9 cellular contexts compared by ENCODE assay signal in the genomic region with DNA sequence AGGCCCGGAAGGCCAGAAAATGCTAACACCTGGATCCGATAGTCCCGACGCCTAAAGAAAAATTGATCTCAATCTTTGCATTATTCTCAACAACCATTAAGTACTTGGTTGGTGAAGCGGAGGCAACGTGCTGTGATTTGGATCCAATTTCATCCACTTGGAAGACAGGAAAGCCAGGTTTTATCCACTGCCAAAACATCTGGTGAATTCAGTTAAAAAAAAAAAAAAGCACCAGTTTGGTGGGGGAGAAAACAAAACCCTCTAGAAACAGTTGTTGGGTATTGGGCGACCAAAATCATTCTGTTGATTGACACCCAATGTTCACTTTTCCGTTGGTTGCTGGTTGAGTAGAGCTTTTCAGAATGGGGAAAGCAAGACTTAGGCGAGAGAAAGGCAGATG. TPM values are rescaled to one million over a fixed set of nuclear protein-coding genes. Genes with fewer than 3 reads are reported as not detected.
DNase-seq lines count a peak whose midpoint lies in the region; ATAC-seq, FAIRE-seq and TF ChIP-seq lines count a peak whose summit lies in the region.
"Had no signal": no experiment of that assay in that cellular context is flagged by ENCODE, and none has a peak within 500 bp of the region (broad histone marks: within the 10 kb centered on the region; RNA-seq: fewer than 3 reads in every experiment).

No MANE protein-coding gene starts in this region.

- no peak for TF ChIP-seq RAD21 in H1 (IDR thresholded peaks at IDR 0.05 in 1 of 2, conservative IDR thresholded peaks at IDR 0.05 in 1 of 2; ENCODE audit: low read depth in 2 of 2, low read length in 2 of 2)

- H3K79me2 ChIP-seq in H1 (ENCODE audit: control insufficient read depth in 1 of 2, insufficient read depth in 2 of 2, low read length in 2 of 2) = no peaks in the 10 kb centered on the region

- H3K4me3 ChIP-seq in Caco-2 (ENCODE audit: low read depth, low read length) (no peak overlapping the region), H1 (ENCODE audit: extremely low read depth in 1 of 4, insufficient read depth in 2 of 4, low read depth in 3 of 4, low read length in 4 of 4) (no peak overlapping the region), psoas muscle (peak overlapping the region; percentile 62)

- no peak overlapping the region for H3K18ac ChIP-seq in H1 (ENCODE audit: extremely low read depth, low read length)

- no peak overlapping the region for H2BK20ac ChIP-seq in H1 (ENCODE audit: low read length)

- H4K20me1 ChIP-seq in H1 (replicated peaks in 1 of 2; ENCODE audit: control insufficient read depth in 1 of 2, insufficient read depth in 2 of 2, low read length in 2 of 2) = no peaks in the 10 kb centered on the region

- H2BK12ac ChIP-seq in H1 (ENCODE audit: low read depth, low read length) = no peak overlapping the region

- H3K23ac ChIP-seq in H1 (ENCODE audit: insufficient read length) = no peak overlapping the region

- H3K4me2 ChIP-seq in H1 (ENCODE audit: insufficient read depth in 1 of 2, low read depth in 2 of 2, low read length in 2 of 2) = no peak overlapping the region

- DNase-seq in Caco-2 (no peak), NCI-H1105 treated with DMSO at 0.1 percent for 48 hours (lab: John Stamatoyannopoulos, UW) (peak; percentile 79), H1 (ENCODE audit: low read depth in 1 of 2, low spot score in 2 of 2) (no peak), psoas muscle (no peak), NCI-H2196 (lab: John Stamatoyannopoulos, UW; ENCODE audit: unreplicated experiment) (no peak), NCI-H2227 treated with DMSO at 0.1 percent for 48 hours (lab: John Stamatoyannopoulos, UW) (no peak)

- CTCF ChIA-PET in Caco-2 (lab: Charles Lee) (no interaction called here), H1 (lab: Charles Lee; ENCODE audit: partially characterized antibody) (interaction anchor here (0.7 kb wide), 1 partner anchor 34 kb away, joined by 4 read pairs; no protein-coding TSS in a partner anchor)

- H3K4ac ChIP-seq in H1 (replicated peaks; ENCODE audit: insufficient read length, low read depth, low read length) = no peak overlapping the region

- H4K5ac ChIP-seq in H1 (ENCODE audit: insufficient read length, low read depth, low read length) = no peak overlapping the region

- H2BK5ac ChIP-seq in H1 (ENCODE audit: low read depth, low read length) = no peak overlapping the region

- no peaks in the 10 kb centered on the region; the same call in 1 of the 2 replicates for H3K36me3 ChIP-seq in Caco-2 (ENCODE audit: control insufficient read depth, insufficient read depth, low read length)
- no peaks in the 10 kb centered on the region for H3K36me3 ChIP-seq in H1 (ENCODE audit: control insufficient read depth in 2 of 4, insufficient read depth in 4 of 4, low read length in 3 of 4)
- H3K36me3 ChIP-seq in psoas muscle (ENCODE audit: insufficient read depth in 1 of 2, low read depth in 1 of 2) = no peaks in the 10 kb centered on the region

- no peak overlapping the region for H3K9ac ChIP-seq in H1 (replicated peaks in 1 of 4; ENCODE audit: extremely low read depth in 1 of 4, low read depth in 3 of 4, low read length in 3 of 4)

- peak overlapping the region; percentile 34 for H3K27ac Mint-ChIP-seq in Caco-2 (ENCODE audit: unreplicated experiment)

- H3K56ac ChIP-seq in H1 (replicated peaks; ENCODE audit: insufficient read length, low read depth, low read length) = no peak overlapping the region

- no peak overlapping the region for H2BK15ac ChIP-seq in H1 (ENCODE audit: low read length)

- no peaks in the 10 kb centered on the region; the same call in 1 of the 2 replicates for H3K23me2 ChIP-seq in H1 (ENCODE audit: low read depth, low read length)

- no peak for TF ChIP-seq EP300 in H1 (IDR thresholded peaks at IDR 0.05; ENCODE audit: borderline replicate concordance in 1 of 2, low read depth in 2 of 2, low read length in 2 of 2)

- H3K9me3 Mint-ChIP-seq in Caco-2 (ENCODE audit: unreplicated experiment) = no peaks in the 10 kb centered on the region

- peaks cover 14% of the 10 kb centered on the region for H3K4me1 ChIP-seq in Caco-2
- peaks cover 0 to 3% (median under 1%) of the 10 kb centered on the region in 4 experiments; a peak in 3 of 7 replicates for H3K4me1 ChIP-seq in H1 (replicated peaks in 1 of 4; ENCODE audit: control insufficient read depth in 3 of 4, insufficient read depth in 4 of 4, low read length in 3 of 4)
- peaks cover 20% of the 10 kb centered on the region for H3K4me1 ChIP-seq in psoas muscle

- H3K9me3 ChIP-seq in Caco-2 (no peaks in the 10 kb centered on the region), H1 (ENCODE audit: insufficient read depth in 2 of 2, low read depth in 1 of 2, low read length in 1 of 2) (no peaks in the 10 kb centered on the region), psoas muscle (no peaks in the 10 kb centered on the region)

- H3K79me1 ChIP-seq in H1 (ENCODE audit: low read depth, low read length) = no peaks in the 10 kb centered on the region

- no peak for FAIRE-seq in H1 (lab: Jason Lieb, UNC)
- FAIRE-seq: G401.6 had no signal

- no peak overlapping the region for H3K14ac ChIP-seq in H1 (ENCODE audit: insufficient read length)

- peaks cover 21% of the 10 kb centered on the region for H3K4me1 Mint-ChIP-seq in Caco-2 (ENCODE audit: low read depth, unreplicated experiment)

- H3K27me3 Mint-ChIP-seq in Caco-2 (ENCODE audit: insufficient read depth, unreplicated experiment) = no peaks in the 10 kb centered on the region

- H3K27me3 ChIP-seq in Caco-2 (replicated peaks; ENCODE audit: control insufficient read depth, insufficient read depth, low read length) (no peaks in the 10 kb centered on the region), H1 (replicated peaks in 1 of 4; ENCODE audit: control insufficient read depth in 3 of 4, extremely low read depth in 1 of 4, insufficient read depth in 3 of 4, low read length in 3 of 4) (no peaks in the 10 kb centered on the region), psoas muscle (ENCODE audit: insufficient read depth in 3 of 3, low read length in 2 of 3) (no peaks in the 10 kb centered on the region)

- 0 out of 2 replicates have a peak overlapping the region, but pooled peaks have one; percentile 9 for H2AFZ ChIP-seq in H1 (ENCODE audit: low read length)

- POLR2A ChIA-PET in Caco-2 (lab: Charles Lee) (no interaction called here), H1 (lab: Charles Lee; ENCODE audit: partially characterized antibody) (no interaction called here)

- TF ChIP-seq POLR2A in H1 (IDR thresholded peaks at IDR 0.05; ENCODE audit: control extremely low read depth in 1 of 2, low read depth in 2 of 2, low read length in 2 of 2) = no peak

- intact Hi-C loops in Caco-2 (cut with micrococcal nuclease; ENCODE audit: unreplicated experiment) (no loop called here), psoas muscle (cut with DNase I) (loop anchor here (1.0 to 5.0 kb wide), 2 partner anchors 42 kb away; a partner anchor contains a TSS)

- no TSS peak for BruUV-seq in Caco-2 (replicated peaks; lab: Mats Ljungman, UMichigan)

- H3K36me3 Mint-ChIP-seq in Caco-2 (ENCODE audit: insufficient read depth, unreplicated experiment) = peaks cover 5% of the 10 kb centered on the region

- H3K27ac ChIP-seq in H1 (ENCODE audit: low read depth, low read length) = no peak overlapping the region
- H3K27ac ChIP-seq in psoas muscle = peak overlapping the region; percentile 92

- no peak overlapping the region for H2AK5ac ChIP-seq in H1 (ENCODE audit: low read depth, low read length)

- TF ChIP-seq CTCF in Caco-2 (IDR thresholded peaks at IDR 0.05; ENCODE audit: insufficient read depth in 1 of 2, low read depth in 1 of 2, low read length in 1 of 2, severe bottlenecking in 1 of 2, unreplicated experiment in 1 of 2) (no peak), H1 (IDR thresholded peaks at IDR 0.05; ENCODE audit: control extremely low read depth in 1 of 3, insufficient read depth in 1 of 3, low read depth in 1 of 3, low read length in 3 of 3) (no peak), psoas muscle (IDR thresholded peaks at IDR 0.05) (no peak)

- 91% methylated on average over 9 of the region's 9 CpGs; no CpG with 5 or more reads in 1 of the 2 experiments for WGBS in H1 (ENCODE audit: extremely low coverage in 1 of 2, insufficient coverage in 1 of 2, insufficient read length in 1 of 2, insufficient replicate concordance in 2 of 2, low coverage in 1 of 2, low lambda C conversion rate in 2 of 2, missing lambda C conversion rate in 1 of 2), 2 experiments
- WGBS in psoas muscle, 3 donors = 15 to 32% (median 19%) methylated on average over 9 of the region's 9 CpGs

- H4K8ac ChIP-seq in H1 (ENCODE audit: extremely low read depth, insufficient read depth, low read length) = no peak overlapping the region

- no peak overlapping the region for H3K4me3 Mint-ChIP-seq in Caco-2 (ENCODE audit: unreplicated experiment)

- ATAC-seq in psoas muscle = peak in 1 of 4 donors; percentile 5
- ATAC-seq in HG03196 (IDR thresholded peaks at IDR 0.05; ENCODE audit: unreplicated experiment) = no peak
- no peak for ATAC-seq in HG03457 (IDR thresholded peaks at IDR 0.05; ENCODE audit: unreplicated experiment)

- H4K91ac ChIP-seq in H1 (replicated peaks; ENCODE audit: insufficient read length, low read length) = no peak overlapping the region

- H2BK120ac ChIP-seq in H1 (replicated peaks; ENCODE audit: low read depth, low read length) = no peak overlapping the region

TF ChIP-seq in H1, 55 proteins besides CTCF, POLR2A, EP300 and RAD21:
- TF ChIP-seq RFX5 (IDR thresholded peaks at IDR 0.05; ENCODE audit: borderline replicate concordance, low read depth, low read length) (no peak), TBP (IDR thresholded peaks at IDR 0.05; ENCODE audit: low read depth, low read length) (no peak), CBX5 (IDR thresholded peaks at IDR 0.05; ENCODE audit: low read depth, low read length) (no peak)

RNA-seq across cellular contexts. Expression of a gene that starts 41.8 kb away (rescaled TPM):
- total RNA-seq in Caco-2 (2022) = 160 and 168 TPM in 2 replicates
- 49.0 and 51.7 TPM in 2 replicates for total RNA-seq in H1 (2021; fragmentation: NEBNext Ultra II Directional; extraction: Animal tissue kit (Norgen Biotek cat#: 25700))
- polyA plus RNA-seq in H1 (2011; rRNA removed) = 14.7 and 15.9 TPM in 2 replicates
- polyA plus RNA-seq in H1 (2011; cell fraction: cytosol; rRNA removed) = 16.0 TPM
- 42.0 TPM for polyA plus RNA-seq in H1 (2011; cell fraction: nucleus; rRNA removed)
- polyA plus RNA-seq in H1 (2012, experiment 1 of 2) = 12.7 to 18.3 TPM (median 15.3 TPM) in 4 replicates
- polyA plus RNA-seq in H1 (2012, experiment 2 of 2) = 1.4 TPM
- polyA plus RNA-seq in H1 (2013, experiment 1 of 2) = 13.5 TPM
- polyA plus RNA-seq in H1 (2013, experiment 2 of 2) = 12.2 TPM
- 108 and 121 TPM in 2 replicates for polyA minus RNA-seq in H1 (2011; rRNA and poly(A)+ RNA removed)
- 37.8 TPM for polyA minus RNA-seq in H1 (2011; cell fraction: cytosol; rRNA and poly(A)+ RNA removed)
- 231 TPM for polyA minus RNA-seq in H1 (2011; cell fraction: nucleus; rRNA and poly(A)+ RNA removed)
- total RNA-seq in psoas muscle = 10 to 100 TPM; 72.5 to 90.5 (median 75.2) TPM
- 10 to 100 TPM in 2 of 3 donors, 1 to 10 TPM in 1; 8.9 to 34.3 (median 15.3) TPM for polyA plus RNA-seq in psoas muscle
